Comparison of ENCODE assay signal across 1 cellular context in genomic region chr5:145652700-145653099, GRCh38.
DNase-seq lines count a peak whose midpoint lies in the region; ATAC-seq, FAIRE-seq and TF ChIP-seq lines count a peak whose summit lies in the region.
"Not testable (repeated sequence)": the region's sequence is repeated elsewhere in the genome, so short reads cannot be mapped to it uniquely, and the experiment has no call there.

No MANE protein-coding gene starts in this region.

- TF ChIP-seq RAD21 in K562 (CRISPR knock-in tag; conservative IDR thresholded peaks at IDR 0.05 in 1 of 2, IDR thresholded peaks at IDR 0.05 in 1 of 2) = not testable (repeated sequence)

- H3K9me1 ChIP-seq in K562 (ENCODE audit: control insufficient read depth, insufficient read depth, low read length) = not testable (repeated sequence)

- in situ Hi-C loops in K562 (cut with MboI) = not testable (repeated sequence)

- not testable (repeated sequence) for H3K9ac ChIP-seq in K562 (ENCODE audit: insufficient read depth in 1 of 2, low read depth in 2 of 2, low read length in 2 of 2)

- H3K27ac ChIP-seq in K562 (ENCODE audit: extremely low read depth, low read depth, low read length) = not testable (repeated sequence)

- not testable (repeated sequence) for ATAC-seq in K562

- TF ChIP-seq POLR2A in K562 (conservative IDR thresholded peaks at IDR 0.05) = not testable (repeated sequence)

- not testable (repeated sequence) for H2AFZ ChIP-seq in K562 (ENCODE audit: low read depth, low read length)

- not testable (repeated sequence) for H4K20me1 ChIP-seq in K562 (replicated peaks; ENCODE audit: control insufficient read depth, insufficient read depth, low read length)

- WGBS in K562 (ENCODE audit: insufficient coverage, low coverage, missing lambda C conversion rate) = 2% methylated on average over 3 of the region's 3 CpGs

- CTCF ChIA-PET in K562 (lab: Yijun Ruan, JAX; ENCODE audit: low intra/inter-chr PET ratio) = not testable (repeated sequence)

- H3K36me3 ChIP-seq in K562 (ENCODE audit: control insufficient read depth, insufficient read depth, low read length) = not testable (repeated sequence)

- not testable (repeated sequence) for H3K4me1 ChIP-seq in K562 (replicated peaks in 1 of 2; ENCODE audit: control insufficient read depth in 2 of 2, insufficient read depth in 2 of 2, low read length in 2 of 2)

- POLR2A ChIA-PET in K562 (lab: Yijun Ruan, JAX) = not testable (repeated sequence)

- H3K27me3 ChIP-seq in K562 (ENCODE audit: control insufficient read depth in 2 of 2, insufficient read depth in 2 of 2, low read length in 2 of 2) = not testable (repeated sequence)

- not testable (repeated sequence) for H3K4me3 ChIP-seq in K562

- not testable (repeated sequence) for FAIRE-seq in K562 (lab: Jason Lieb, UNC)

- not testable (repeated sequence) for H3K79me2 ChIP-seq in K562 (ENCODE audit: control insufficient read depth, insufficient read depth, low read length)

- H3K9me3 ChIP-seq in K562 (replicated peaks; ENCODE audit: control insufficient read depth, insufficient read depth, low read depth, low read length) = not testable (repeated sequence)

- not testable (repeated sequence) for BruUV-seq in K562 (replicated peaks; lab: Mats Ljungman, UMichigan)

- H3K4me2 ChIP-seq in K562 (ENCODE audit: insufficient read depth, low read length) = not testable (repeated sequence)

- not testable (repeated sequence) for DNase-seq in K562 (ENCODE audit: extremely low read depth in 1 of 4, low spot score in 3 of 4)

- intact Hi-C loops in K562 (cut with micrococcal nuclease) = not testable (repeated sequence)

- TF ChIP-seq CTCF in K562 (IDR thresholded peaks at IDR 0.05 in 2 of 3, conservative IDR thresholded peaks at IDR 0.05 in 1 of 3; ENCODE audit: insufficient read depth in 2 of 3, low read depth in 1 of 3, low read length in 3 of 3) = not testable (repeated sequence)

- TF ChIP-seq EP300 in K562 (IDR thresholded peaks at IDR 0.05; ENCODE audit: low read length) = not testable (repeated sequence)

TF ChIP-seq in K562, 482 proteins besides CTCF, POLR2A, EP300 and RAD21:
- TF ChIP-seq ZNF507 (tag; conservative IDR thresholded peaks at IDR 0.05) (peak; percentile 92), ZNF354B (CRISPR knock-in tag; IDR thresholded peaks at IDR 0.05) (peak; percentile 65; the same call in 1 of the 2 replicates)
